1 cellular context compared by ENCODE assay signal in the genomic region with DNA sequence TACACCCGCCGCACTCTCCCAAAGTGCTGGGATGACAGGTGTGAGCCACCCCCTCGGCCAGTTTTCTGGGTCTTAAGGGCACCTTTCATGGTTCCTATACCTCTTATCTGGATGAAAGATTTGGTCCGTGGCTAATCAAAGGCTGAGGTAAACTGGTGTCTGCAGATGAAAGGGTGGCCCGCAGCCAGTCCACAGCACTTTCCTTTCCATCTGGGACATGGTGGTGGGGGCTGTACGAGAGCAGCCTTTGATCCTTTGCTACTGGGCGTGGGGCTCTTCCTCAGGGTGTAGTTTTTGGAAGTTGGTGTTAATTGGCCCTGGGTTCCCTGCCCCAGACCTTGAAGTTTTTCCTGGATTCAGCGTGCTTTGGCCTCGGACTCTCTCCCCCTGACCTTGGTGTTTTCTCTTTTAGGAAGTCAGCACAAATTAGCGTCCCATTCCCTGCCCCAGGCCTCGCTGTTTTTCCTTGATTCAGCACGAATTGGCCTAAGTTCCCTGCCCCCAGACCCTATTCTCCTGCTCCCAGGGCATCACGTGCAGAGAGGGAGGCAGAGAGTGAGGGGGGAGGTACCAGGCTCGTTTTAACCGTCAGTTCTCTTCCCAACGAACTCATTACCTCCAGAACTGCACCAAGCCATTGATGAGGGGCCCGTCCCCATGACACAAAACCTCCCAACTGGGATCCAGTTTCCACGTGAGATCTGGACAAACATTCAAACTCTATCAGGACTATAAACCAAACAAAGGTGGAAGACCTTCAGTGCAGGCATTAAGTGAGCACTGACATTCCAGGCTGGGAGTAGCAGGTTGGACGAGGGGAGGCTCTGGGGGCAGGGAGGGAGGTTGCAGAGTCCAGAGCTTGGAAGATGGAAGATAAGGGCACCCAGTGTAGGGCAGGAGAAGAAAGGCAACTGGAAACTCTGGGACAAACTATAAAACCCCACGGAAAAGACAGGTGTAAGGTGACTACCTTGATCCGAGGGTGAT.
A peak's percentile ranks its signal among the peaks of the same experiment; 100 is the strongest.
TF ChIP-seq lines count a peak whose summit lies in the region.

No MANE protein-coding gene starts in this region.

TF ChIP-seq in HepG2, 621 proteins besides CTCF, POLR2A, EP300 and RAD21 (continued from another document and continues in another):
- TF ChIP-seq, protein P1, sequence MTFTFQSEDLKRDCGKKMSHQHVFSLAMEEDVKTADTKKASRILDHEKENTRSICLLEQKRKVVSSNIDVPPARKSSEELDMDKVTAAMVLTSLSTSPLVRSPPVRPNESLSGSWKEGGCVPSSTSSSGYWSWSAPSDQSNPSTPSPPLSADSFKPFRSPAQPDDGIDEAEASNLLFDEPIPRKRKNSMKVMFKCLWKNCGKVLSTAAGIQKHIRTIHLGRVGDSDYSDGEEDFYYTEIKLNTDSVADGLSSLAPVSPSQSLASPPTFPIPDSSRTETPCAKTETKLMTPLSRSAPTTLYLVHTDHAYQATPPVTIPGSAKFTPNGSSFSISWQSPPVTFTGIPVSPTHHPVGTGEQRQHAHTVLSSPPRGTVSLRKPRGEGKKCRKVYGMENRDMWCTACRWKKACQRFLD (CRISPR knock-in tag; IDR thresholded peaks at IDR 0.05; ENCODE audit: borderline replicate concordance): no peak
- TF ChIP-seq RFXANK (CRISPR knock-in tag; IDR thresholded peaks at IDR 0.05) (no peak), GATA4 (IDR thresholded peaks at IDR 0.05; ENCODE audit: borderline replicate concordance, low read depth) (peak; percentile 32; the same call in 1 of the 2 replicates), RFXAP (CRISPR knock-in tag; IDR thresholded peaks at IDR 0.05; ENCODE audit: borderline replicate concordance) (peak; percentile 39; the same call in 1 of the 2 replicates), TMF1 (CRISPR knock-in tag; IDR thresholded peaks at IDR 0.05; ENCODE audit: low read depth) (no peak), ZNF569 (CRISPR knock-in tag; IDR thresholded peaks at IDR 0.05; ENCODE audit: borderline replicate concordance) (no peak), WIZ (CRISPR knock-in tag; IDR thresholded peaks at IDR 0.05) (no peak), ZNF562 (CRISPR knock-in tag; IDR thresholded peaks at IDR 0.05; ENCODE audit: borderline replicate concordance) (no peak), HNF4A (CRISPR knock-in tag; IDR thresholded peaks at IDR 0.05) (peak; percentile 69), ZNF354B (CRISPR knock-in tag; IDR thresholded peaks at IDR 0.05) (no peak), ZFP90 (CRISPR knock-in tag; IDR thresholded peaks at IDR 0.05; ENCODE audit: borderline replicate concordance) (peak; percentile 45), ZNF121 (CRISPR knock-in tag; IDR thresholded peaks at IDR 0.05) (no peak), GATAD2A (CRISPR knock-in tag; IDR thresholded peaks at IDR 0.05) (0 out of 2 replicates have a peak, but pooled peaks have one; percentile 20), SP4 (CRISPR knock-in tag; IDR thresholded peaks at IDR 0.05) (peak; percentile 58; the same call in 1 of the 2 replicates), ZFY (CRISPR knock-in tag; IDR thresholded peaks at IDR 0.05) (peak; percentile 43), HDAC2 (CRISPR knock-in tag; IDR thresholded peaks at IDR 0.05) (peak; percentile 44; the same call in 1 of the 2 replicates), TRIM24 (CRISPR knock-in tag; IDR thresholded peaks at IDR 0.05) (no peak), KAT8 (CRISPR knock-in tag; IDR thresholded peaks at IDR 0.05) (0 out of 2 replicates have a peak, but pooled peaks have one; percentile 26), MYC (CRISPR knock-in tag; IDR thresholded peaks at IDR 0.05; ENCODE audit: borderline replicate concordance) (peak; percentile 38; the same call in 1 of the 2 replicates), HDAC1 (CRISPR knock-in tag; IDR thresholded peaks at IDR 0.05) (peak; percentile 36; the same call in 1 of the 2 replicates), ZNF788 (CRISPR knock-in tag; IDR thresholded peaks at IDR 0.05; ENCODE audit: borderline replicate concordance) (peak; percentile 77; the same call in 1 of the 2 replicates), TCF7L2 (IDR thresholded peaks at IDR 0.05; ENCODE audit: low read depth, low read length) (peak; percentile 81), ZNF263 (CRISPR knock-in tag; IDR thresholded peaks at IDR 0.05) (peak; percentile 90), MEIS1 (CRISPR knock-in tag; IDR thresholded peaks at IDR 0.05; ENCODE audit: borderline replicate concordance) (0 out of 2 replicates have a peak, but pooled peaks have one; percentile 45), SAP130 (CRISPR knock-in tag; IDR thresholded peaks at IDR 0.05; ENCODE audit: low read depth) (peak; percentile 34; the same call in 1 of the 2 replicates), PHF20 (CRISPR knock-in tag; IDR thresholded peaks at IDR 0.05) (no peak), ATF1 (CRISPR knock-in tag; IDR thresholded peaks at IDR 0.05) (no peak), SPEN (CRISPR knock-in tag; IDR thresholded peaks at IDR 0.05; ENCODE audit: low read depth) (no peak), TCF7 (IDR thresholded peaks at IDR 0.05; ENCODE audit: low read depth) (peak; percentile 92), MED8 (CRISPR knock-in tag; IDR thresholded peaks at IDR 0.05; ENCODE audit: insufficient replicate concordance) (no peak), NFE2L1 (CRISPR knock-in tag; IDR thresholded peaks at IDR 0.05; ENCODE audit: borderline replicate concordance) (0 out of 2 replicates have a peak, but pooled peaks have one; percentile 14), ZNF746 (CRISPR knock-in tag; IDR thresholded peaks at IDR 0.05) (peak; percentile 40; the same call in 1 of the 2 replicates), ZNF83 (CRISPR knock-in tag; IDR thresholded peaks at IDR 0.05; ENCODE audit: borderline replicate concordance) (no peak)
- TF ChIP-seq, protein P2, sequence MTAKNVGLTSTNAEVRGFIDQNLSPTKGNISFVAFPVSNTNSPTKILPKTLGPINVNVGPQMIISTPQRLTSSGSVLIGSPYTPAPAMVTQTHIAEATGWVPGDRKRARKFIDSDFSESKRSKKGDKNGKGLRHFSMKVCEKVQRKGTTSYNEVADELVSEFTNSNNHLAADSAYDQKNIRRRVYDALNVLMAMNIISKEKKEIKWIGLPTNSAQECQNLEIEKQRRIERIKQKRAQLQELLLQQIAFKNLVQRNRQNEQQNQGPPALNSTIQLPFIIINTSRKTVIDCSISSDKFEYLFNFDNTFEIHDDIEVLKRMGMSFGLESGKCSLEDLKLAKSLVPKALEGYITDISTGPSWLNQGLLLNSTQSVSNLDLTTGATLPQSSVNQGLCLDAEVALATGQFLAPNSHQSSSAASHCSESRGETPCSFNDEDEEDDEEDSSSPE (CRISPR knock-in tag; IDR thresholded peaks at IDR 0.05): 0 out of 2 replicates have a peak, but pooled peaks have one; percentile 23
- TF ChIP-seq, protein P3, sequence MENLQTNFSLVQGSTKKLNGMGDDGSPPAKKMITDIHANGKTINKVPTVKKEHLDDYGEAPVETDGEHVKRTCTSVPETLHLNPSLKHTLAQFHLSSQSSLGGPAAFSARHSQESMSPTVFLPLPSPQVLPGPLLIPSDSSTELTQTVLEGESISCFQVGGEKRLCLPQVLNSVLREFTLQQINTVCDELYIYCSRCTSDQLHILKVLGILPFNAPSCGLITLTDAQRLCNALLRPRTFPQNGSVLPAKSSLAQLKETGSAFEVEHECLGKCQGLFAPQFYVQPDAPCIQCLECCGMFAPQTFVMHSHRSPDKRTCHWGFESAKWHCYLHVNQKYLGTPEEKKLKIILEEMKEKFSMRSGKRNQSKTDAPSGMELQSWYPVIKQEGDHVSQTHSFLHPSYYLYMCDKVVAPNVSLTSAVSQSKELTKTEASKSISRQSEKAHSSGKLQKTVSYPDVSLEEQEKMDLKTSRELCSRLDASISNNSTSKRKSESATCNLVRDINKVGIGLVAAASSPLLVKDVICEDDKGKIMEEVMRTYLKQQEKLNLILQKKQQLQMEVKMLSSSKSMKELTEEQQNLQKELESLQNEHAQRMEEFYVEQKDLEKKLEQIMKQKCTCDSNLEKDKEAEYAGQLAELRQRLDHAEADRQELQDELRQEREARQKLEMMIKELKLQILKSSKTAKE (CRISPR knock-in tag; IDR thresholded peaks at IDR 0.05; ENCODE audit: borderline replicate concordance): peak; percentile 39; the same call in 1 of the 2 replicates
- TF ChIP-seq, protein P4, sequence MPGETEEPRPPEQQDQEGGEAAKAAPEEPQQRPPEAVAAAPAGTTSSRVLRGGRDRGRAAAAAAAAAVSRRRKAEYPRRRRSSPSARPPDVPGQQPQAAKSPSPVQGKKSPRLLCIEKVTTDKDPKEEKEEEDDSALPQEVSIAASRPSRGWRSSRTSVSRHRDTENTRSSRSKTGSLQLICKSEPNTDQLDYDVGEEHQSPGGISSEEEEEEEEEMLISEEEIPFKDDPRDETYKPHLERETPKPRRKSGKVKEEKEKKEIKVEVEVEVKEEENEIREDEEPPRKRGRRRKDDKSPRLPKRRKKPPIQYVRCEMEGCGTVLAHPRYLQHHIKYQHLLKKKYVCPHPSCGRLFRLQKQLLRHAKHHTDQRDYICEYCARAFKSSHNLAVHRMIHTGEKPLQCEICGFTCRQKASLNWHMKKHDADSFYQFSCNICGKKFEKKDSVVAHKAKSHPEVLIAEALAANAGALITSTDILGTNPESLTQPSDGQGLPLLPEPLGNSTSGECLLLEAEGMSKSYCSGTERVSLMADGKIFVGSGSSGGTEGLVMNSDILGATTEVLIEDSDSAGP (CRISPR knock-in tag; IDR thresholded peaks at IDR 0.05; ENCODE audit: borderline replicate concordance): peak; percentile 62
- TF ChIP-seq, protein P5, sequence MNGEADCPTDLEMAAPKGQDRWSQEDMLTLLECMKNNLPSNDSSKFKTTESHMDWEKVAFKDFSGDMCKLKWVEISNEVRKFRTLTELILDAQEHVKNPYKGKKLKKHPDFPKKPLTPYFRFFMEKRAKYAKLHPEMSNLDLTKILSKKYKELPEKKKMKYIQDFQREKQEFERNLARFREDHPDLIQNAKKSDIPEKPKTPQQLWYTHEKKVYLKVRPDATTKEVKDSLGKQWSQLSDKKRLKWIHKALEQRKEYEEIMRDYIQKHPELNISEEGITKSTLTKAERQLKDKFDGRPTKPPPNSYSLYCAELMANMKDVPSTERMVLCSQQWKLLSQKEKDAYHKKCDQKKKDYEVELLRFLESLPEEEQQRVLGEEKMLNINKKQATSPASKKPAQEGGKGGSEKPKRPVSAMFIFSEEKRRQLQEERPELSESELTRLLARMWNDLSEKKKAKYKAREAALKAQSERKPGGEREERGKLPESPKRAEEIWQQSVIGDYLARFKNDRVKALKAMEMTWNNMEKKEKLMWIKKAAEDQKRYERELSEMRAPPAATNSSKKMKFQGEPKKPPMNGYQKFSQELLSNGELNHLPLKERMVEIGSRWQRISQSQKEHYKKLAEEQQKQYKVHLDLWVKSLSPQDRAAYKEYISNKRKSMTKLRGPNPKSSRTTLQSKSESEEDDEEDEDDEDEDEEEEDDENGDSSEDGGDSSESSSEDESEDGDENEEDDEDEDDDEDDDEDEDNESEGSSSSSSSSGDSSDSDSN (CRISPR knock-in tag; IDR thresholded peaks at IDR 0.05): 0 out of 2 replicates have a peak, but pooled peaks have one; percentile 43
- TF ChIP-seq, protein P6, sequence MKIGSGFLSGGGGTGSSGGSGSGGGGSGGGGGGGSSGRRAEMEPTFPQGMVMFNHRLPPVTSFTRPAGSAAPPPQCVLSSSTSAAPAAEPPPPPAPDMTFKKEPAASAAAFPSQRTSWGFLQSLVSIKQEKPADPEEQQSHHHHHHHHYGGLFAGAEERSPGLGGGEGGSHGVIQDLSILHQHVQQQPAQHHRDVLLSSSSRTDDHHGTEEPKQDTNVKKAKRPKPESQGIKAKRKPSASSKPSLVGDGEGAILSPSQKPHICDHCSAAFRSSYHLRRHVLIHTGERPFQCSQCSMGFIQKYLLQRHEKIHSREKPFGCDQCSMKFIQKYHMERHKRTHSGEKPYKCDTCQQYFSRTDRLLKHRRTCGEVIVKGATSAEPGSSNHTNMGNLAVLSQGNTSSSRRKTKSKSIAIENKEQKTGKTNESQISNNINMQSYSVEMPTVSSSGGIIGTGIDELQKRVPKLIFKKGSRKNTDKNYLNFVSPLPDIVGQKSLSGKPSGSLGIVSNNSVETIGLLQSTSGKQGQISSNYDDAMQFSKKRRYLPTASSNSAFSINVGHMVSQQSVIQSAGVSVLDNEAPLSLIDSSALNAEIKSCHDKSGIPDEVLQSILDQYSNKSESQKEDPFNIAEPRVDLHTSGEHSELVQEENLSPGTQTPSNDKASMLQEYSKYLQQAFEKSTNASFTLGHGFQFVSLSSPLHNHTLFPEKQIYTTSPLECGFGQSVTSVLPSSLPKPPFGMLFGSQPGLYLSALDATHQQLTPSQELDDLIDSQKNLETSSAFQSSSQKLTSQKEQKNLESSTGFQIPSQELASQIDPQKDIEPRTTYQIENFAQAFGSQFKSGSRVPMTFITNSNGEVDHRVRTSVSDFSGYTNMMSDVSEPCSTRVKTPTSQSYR (CRISPR knock-in tag; IDR thresholded peaks at IDR 0.05; ENCODE audit: borderline replicate concordance): peak; percentile 23; the same call in 1 of the 2 replicates
- TF ChIP-seq, protein P7, sequence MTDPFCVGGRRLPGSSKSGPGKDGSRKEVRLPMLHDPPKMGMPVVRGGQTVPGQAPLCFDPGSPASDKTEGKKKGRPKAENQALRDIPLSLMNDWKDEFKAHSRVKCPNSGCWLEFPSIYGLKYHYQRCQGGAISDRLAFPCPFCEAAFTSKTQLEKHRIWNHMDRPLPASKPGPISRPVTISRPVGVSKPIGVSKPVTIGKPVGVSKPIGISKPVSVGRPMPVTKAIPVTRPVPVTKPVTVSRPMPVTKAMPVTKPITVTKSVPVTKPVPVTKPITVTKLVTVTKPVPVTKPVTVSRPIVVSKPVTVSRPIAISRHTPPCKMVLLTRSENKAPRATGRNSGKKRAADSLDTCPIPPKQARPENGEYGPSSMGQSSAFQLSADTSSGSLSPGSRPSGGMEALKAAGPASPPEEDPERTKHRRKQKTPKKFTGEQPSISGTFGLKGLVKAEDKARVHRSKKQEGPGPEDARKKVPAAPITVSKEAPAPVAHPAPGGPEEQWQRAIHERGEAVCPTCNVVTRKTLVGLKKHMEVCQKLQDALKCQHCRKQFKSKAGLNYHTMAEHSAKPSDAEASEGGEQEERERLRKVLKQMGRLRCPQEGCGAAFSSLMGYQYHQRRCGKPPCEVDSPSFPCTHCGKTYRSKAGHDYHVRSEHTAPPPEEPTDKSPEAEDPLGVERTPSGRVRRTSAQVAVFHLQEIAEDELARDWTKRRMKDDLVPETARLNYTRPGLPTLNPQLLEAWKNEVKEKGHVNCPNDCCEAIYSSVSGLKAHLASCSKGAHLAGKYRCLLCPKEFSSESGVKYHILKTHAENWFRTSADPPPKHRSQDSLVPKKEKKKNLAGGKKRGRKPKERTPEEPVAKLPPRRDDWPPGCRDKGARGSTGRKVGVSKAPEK (CRISPR knock-in tag; IDR thresholded peaks at IDR 0.05; ENCODE audit: borderline replicate concordance): 0 out of 2 replicates have a peak, but pooled peaks have one; percentile 28
- TF ChIP-seq, protein P8, sequence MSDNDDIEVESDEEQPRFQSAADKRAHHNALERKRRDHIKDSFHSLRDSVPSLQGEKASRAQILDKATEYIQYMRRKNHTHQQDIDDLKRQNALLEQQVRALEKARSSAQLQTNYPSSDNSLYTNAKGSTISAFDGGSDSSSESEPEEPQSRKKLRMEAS (IDR thresholded peaks at IDR 0.05): peak; percentile 39; the same call in 1 of the 2 replicates
- TF ChIP-seq, protein P9, sequence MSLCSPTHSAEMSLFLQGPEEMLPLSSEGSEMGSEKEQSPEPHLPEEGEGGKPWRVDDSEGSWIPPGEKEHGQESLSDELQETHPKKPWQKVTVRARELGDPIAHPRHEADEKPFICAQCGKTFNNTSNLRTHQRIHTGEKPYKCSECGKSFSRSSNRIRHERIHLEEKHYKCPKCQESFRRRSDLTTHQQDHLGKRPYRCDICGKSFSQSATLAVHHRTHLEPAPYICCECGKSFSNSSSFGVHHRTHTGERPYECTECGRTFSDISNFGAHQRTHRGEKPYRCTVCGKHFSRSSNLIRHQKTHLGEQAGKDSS (CRISPR knock-in tag; IDR thresholded peaks at IDR 0.05; ENCODE audit: borderline replicate concordance, low read depth): peak; percentile 100
